In the genomic region with DNA sequence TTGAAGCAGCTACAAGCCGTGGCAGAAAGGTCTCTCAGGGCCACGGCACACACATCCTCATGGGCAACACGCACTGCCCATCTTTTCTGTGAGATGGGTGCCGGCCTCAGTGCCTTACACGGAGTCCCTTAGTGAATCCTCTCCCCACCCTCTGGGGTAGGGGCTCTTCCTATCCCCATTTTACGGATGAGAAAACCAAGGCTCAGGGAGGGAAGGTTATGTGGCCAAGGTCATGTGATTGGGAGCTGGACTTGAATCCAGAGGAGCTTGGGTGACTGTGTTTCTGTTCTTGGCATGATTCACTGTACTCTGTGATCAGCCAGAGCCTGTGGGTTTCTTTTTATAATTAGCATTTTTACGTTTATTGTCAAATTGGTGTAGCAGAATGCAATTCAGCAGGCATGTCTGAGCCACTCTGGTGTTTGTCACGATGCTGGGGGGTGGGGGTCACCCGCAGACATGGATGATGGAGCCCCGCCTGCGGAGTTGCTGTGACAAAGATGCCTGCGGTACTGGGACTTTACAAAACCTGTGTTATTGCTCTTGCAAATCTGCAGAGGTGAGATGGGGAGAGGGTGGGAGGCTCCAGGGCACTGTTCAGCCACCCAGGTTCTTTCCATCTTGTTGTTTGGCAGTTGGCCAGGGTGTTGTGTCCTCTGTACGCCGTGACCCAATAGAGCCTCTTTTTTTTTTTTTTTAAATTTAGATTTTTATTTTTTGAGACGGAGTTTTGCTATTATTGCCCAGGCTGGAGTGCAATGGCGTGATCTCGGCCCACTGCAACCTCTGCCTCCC, we compare ENCODE assay signal across 22 cellular contexts. TPM values are rescaled to one million over a fixed set of nuclear protein-coding genes. Genes with fewer than 3 reads are reported as not detected.
DNase-seq lines count a peak whose midpoint lies in the region; ATAC-seq, FAIRE-seq and TF ChIP-seq lines count a peak whose summit lies in the region.
"Had no signal": no experiment of that assay in that cellular context is flagged by ENCODE, and none has a peak within 500 bp of the region (broad histone marks: within the 10 kb centered on the region; RNA-seq: fewer than 3 reads in every experiment).

No MANE protein-coding gene starts in this region.

- ATAC-seq in gastrocnemius medialis (no peak), GM18505 (IDR thresholded peaks at IDR 0.05; ENCODE audit: unreplicated experiment) (no peak)

- DNase-seq in NCI-H1694 treated with DMSO at 0.1 percent for 48 hours (lab: John Stamatoyannopoulos, UW): peak; percentile 41
- DNase-seq in NCI-H1694 (lab: John Stamatoyannopoulos, UW): no peak
- peak; percentile 61 for DNase-seq in G401 (ENCODE audit: low spot score)
- no peak for DNase-seq in bronchial epithelial cell (ENCODE audit: low read depth)
- DNase-seq in gastrocnemius medialis: no peak
- DNase-seq in activated gamma-delta T cell (lab: John Stamatoyannopoulos, UW): no peak
- DNase-seq: 8988T, AML-193, EL, HFFc6, MM.1S, NCI-H1105, NCI-H146, NCI-H2081, NCI-H446, NCI-H526 treated with DMSO at 0.1 percent for 48 hours, PC-9, SIG-M5, SK-N-SH had no signal

- intact Hi-C loops in gastrocnemius medialis (cut with DNase I; ENCODE audit: low total_unique reads): loop anchor here (5.0 kb wide), 1 partner anchor 233 kb away; the partner anchor contains the start of gene USF2

- in situ Hi-C loops in G401 (cut with HindIII; ENCODE audit: low sequenced_read_pairs): no loop called here
- in situ Hi-C loops in gastrocnemius medialis (cut with MboI; ENCODE audit: low sequenced_read_pairs in 4 of 4): no loop called here

- TF ChIP-seq CTCF in bronchial epithelial cell (IDR thresholded peaks at IDR 0.05; ENCODE audit: insufficient read depth, low read length, severe bottlenecking) (no peak), gastrocnemius medialis (IDR thresholded peaks at IDR 0.05 in 4 of 5, conservative IDR thresholded peaks at IDR 0.05 in 1 of 5) (no peak)

- H3K27me3 ChIP-seq in bronchial epithelial cell (ENCODE audit: control insufficient read depth, insufficient read depth, low read length) (peaks cover 12% of the 10 kb centered on the region), gastrocnemius medialis (no peaks in the 10 kb centered on the region)

- H3K36me3 ChIP-seq in bronchial epithelial cell (ENCODE audit: control insufficient read depth, insufficient read depth, low read length) (no peaks in the 10 kb centered on the region), gastrocnemius medialis (peaks cover 0 to 24% of the 10 kb centered on the region in 2 donors)

- no peaks in the 10 kb centered on the region for H3K9me3 ChIP-seq in gastrocnemius medialis
- H3K9me3 ChIP-seq: SK-N-SH had no signal

- peak; percentile 47 for FAIRE-seq in bronchial epithelial cell (lab: Jason Lieb, UNC)
- FAIRE-seq: H54 had no signal

- TF ChIP-seq POLR2A in gastrocnemius medialis (IDR thresholded peaks at IDR 0.05) (no peak), GM18505 (IDR thresholded peaks at IDR 0.05; ENCODE audit: borderline replicate concordance, extremely low read depth, insufficient read depth, insufficient read length) (no peak)

- peak overlapping the region; percentile 97 to 98 (median 98) for H3K27ac ChIP-seq in gastrocnemius medialis
- H3K27ac ChIP-seq: PC-9, RWPE1 had no signal

- H3K4me3 ChIP-seq in bronchial epithelial cell (ENCODE audit: low read depth, low read length) (no peak overlapping the region), gastrocnemius medialis (peak overlapping the region in 3 of 4 donors; percentile 55 to 78 (median 70))
- H3K4me3 ChIP-seq: PC-9 had no signal

- H3K4me1 ChIP-seq in gastrocnemius medialis: peaks cover 68 to 82% of the 10 kb centered on the region in 2 donors

RNA-seq across cellular contexts. Expression of gene SCN1B, which starts 4.5 kb away (rescaled TPM):
- total RNA-seq in G401 (2014; rRNA removed; shearing (Covaris generic)): 0.17 TPM in 1 of 2 replicates, not detected in the other
- total RNA-seq in bronchial epithelial cell (0.13 and 0.26 TPM in 2 replicates), gastrocnemius medialis (100 to 1,000 TPM; 194 to 469 (median 289) TPM)

RNA-seq across cellular contexts. Expression of gene HPN, which starts 6.7 kb away (rescaled TPM):
- not detected in 2 replicates for total RNA-seq in G401 (2014; rRNA removed; shearing (Covaris generic))
- total RNA-seq in bronchial epithelial cell (not detected in 2 replicates), gastrocnemius medialis (10 to 100 TPM in 3 of 4 donors, 1 to 10 TPM in 1; 9.1 to 24.0 (median 17.1) TPM)
- total RNA-seq: HFFc6 had no signal

RNA-seq across cellular contexts. Expression of gene GRAMD1A, which starts 34.7 kb away (rescaled TPM):
- 29.9 and 42.9 TPM in 2 replicates for total RNA-seq in G401 (2014; rRNA removed; shearing (Covaris generic))
- 6.3 and 7.9 TPM in 2 replicates for total RNA-seq in bronchial epithelial cell
- total RNA-seq in gastrocnemius medialis: 10 to 100 TPM; 38.8 to 45.1 (median 43.7) TPM

Comparison
In these comparisons a context has a peak if more than half of its experiments do, and no peak if none do; other contexts are left out.
1. DNase-seq: peak in NCI-H1694 treated with DMSO at 0.1 percent for 48 hours (single experiment) and G401 (single experiment); none in NCI-H1694 (single experiment), bronchial epithelial cell (single experiment), gastrocnemius medialis (0 of 2) and activated gamma-delta T cell (single experiment).
2. RNA of gene SCN1B, which starts 4.5 kb away (total RNA-seq): 194 to 469 TPM in gastrocnemius medialis; 0.13 to 0.26 TPM in bronchial epithelial cell and 0.17 TPM in G401; every median in the first group is over 100 times any median in the second.